ENCODE assay signal across 7 cellular contexts in the genomic region with DNA sequence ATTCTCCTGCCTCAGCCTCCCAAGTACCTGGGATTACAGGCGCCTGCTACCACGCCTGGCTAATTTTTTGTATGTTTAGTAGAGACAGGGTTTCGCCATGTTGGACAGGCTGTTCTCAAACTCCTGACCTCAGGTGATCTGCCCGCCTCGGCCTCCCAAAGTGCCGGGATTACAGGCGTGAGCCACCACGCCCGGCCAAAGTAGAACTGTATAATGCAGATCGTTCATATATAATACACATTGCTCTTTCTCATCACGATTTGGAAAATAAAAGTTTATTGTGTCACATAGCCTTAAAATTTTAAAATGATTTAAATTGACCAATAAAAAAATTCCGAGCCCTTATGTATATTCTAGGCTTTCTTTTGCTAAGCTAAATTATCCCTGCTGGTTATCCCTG. TPM values are rescaled to one million over a fixed set of nuclear protein-coding genes. Genes with fewer than 3 reads are reported as not detected.
DNase-seq lines count a peak whose midpoint lies in the region; ATAC-seq and TF ChIP-seq lines count a peak whose summit lies in the region.
"Not testable (repeated sequence)": the region's sequence is repeated elsewhere in the genome, so short reads cannot be mapped to it uniquely, and the experiment has no call there.

No MANE protein-coding gene starts in this region.

- POLR2A ChIA-PET in naive thymus-derived CD4-positive, alpha-beta T cell (lab: Charles Lee): interaction anchor here (0.7 kb wide), 1 partner anchor 234 kb away, joined by 3 read pairs; no protein-coding TSS in a partner anchor

- not testable (repeated sequence) for H3K4me3 Mint-ChIP-seq in activated naive CD8-positive, alpha-beta T cell; naive thymus-derived CD4-positive, alpha-beta T cell; stimulated activated effector memory CD8-positive, alpha-beta T cell treated with anti-CD3 and anti-CD28 coated beads, Interleukin-12 subunit alpha, Interleukin-12 subunit beta, amount 100 ng/mL, for 72 hours

- H3K4me1 Mint-ChIP-seq in activated naive CD8-positive, alpha-beta T cell (ENCODE audit: low read depth): peaks cover 46% of the 10 kb centered on the region
- H3K4me1 Mint-ChIP-seq in naive thymus-derived CD4-positive, alpha-beta T cell: peaks cover 25 to 58% (median 49%) of the 10 kb centered on the region in 7 donors
- peaks cover 17% of the 10 kb centered on the region for H3K4me1 Mint-ChIP-seq in stimulated activated effector memory CD8-positive, alpha-beta T cell treated with anti-CD3 and anti-CD28 coated beads, Interleukin-12 subunit alpha, Interleukin-12 subunit beta, amount 100 ng/mL, for 72 hours

- H3K9ac ChIP-seq in GM23248: 0 out of 2 replicates have a peak overlapping the region, but pooled peaks have one; percentile 63

- TF ChIP-seq CTCF in VCaP (conservative IDR thresholded peaks at IDR 0.05); gastroesophageal sphincter (IDR thresholded peaks at IDR 0.05); vagina (IDR thresholded peaks at IDR 0.05): not testable (repeated sequence)

- in situ Hi-C loops in GM23248 (cut with MboI): not testable (repeated sequence)

- not testable (repeated sequence) for TF ChIP-seq EP300 in gastroesophageal sphincter (IDR thresholded peaks at IDR 0.05)

- H3K36me3 Mint-ChIP-seq in activated naive CD8-positive, alpha-beta T cell: peaks cover 34% of the 10 kb centered on the region
- peaks cover 35 to 75% (median 56%) of the 10 kb centered on the region in 5 donors for H3K36me3 Mint-ChIP-seq in naive thymus-derived CD4-positive, alpha-beta T cell
- H3K36me3 Mint-ChIP-seq in stimulated activated effector memory CD8-positive, alpha-beta T cell treated with anti-CD3 and anti-CD28 coated beads, Interleukin-12 subunit alpha, Interleukin-12 subunit beta, amount 100 ng/mL, for 72 hours: peaks cover 92% of the 10 kb centered on the region

- not testable (repeated sequence) for H3K9me3 ChIP-seq in GM23248 (ENCODE audit: low read depth); gastroesophageal sphincter; naive thymus-derived CD4-positive, alpha-beta T cell (ENCODE audit: control insufficient read depth in 2 of 3, low read length in 3 of 3); vagina

- 92 to 96% methylated on average over 12 of the region's 12 CpGs for WGBS in GM23248 (ENCODE audit: low coverage in 1 of 2, low lambda C conversion rate in 2 of 2, missing lambda C conversion rate in 2 of 2), 2 experiments
- WGBS in gastroesophageal sphincter (ENCODE audit: low coverage in 1 of 2), 2 donors: 95 to 100% methylated on average over 2 to 9 of the region's 12 CpGs

- peaks cover 21% of the 10 kb centered on the region for H3K4me1 ChIP-seq in GM23248 (ENCODE audit: insufficient read depth)
- peaks cover 15 to 56% (median 35%) of the 10 kb centered on the region in 3 donors for H3K4me1 ChIP-seq in gastroesophageal sphincter
- H3K4me1 ChIP-seq in naive thymus-derived CD4-positive, alpha-beta T cell (ENCODE audit: control insufficient read depth in 2 of 2, insufficient read depth in 2 of 2, low read length in 2 of 2): peaks cover 0 to 29% of the 10 kb centered on the region in 2 donors
- not testable (repeated sequence) for H3K4me1 ChIP-seq in vagina

- not testable (repeated sequence) for H3K27me3 Mint-ChIP-seq in activated naive CD8-positive, alpha-beta T cell; naive thymus-derived CD4-positive, alpha-beta T cell

- not testable (repeated sequence) for H3K9me2 ChIP-seq in GM23248 (ENCODE audit: insufficient read depth)

- H3K36me3 ChIP-seq in GM23248 (ENCODE audit: low read depth) (peaks cover 46% of the 10 kb centered on the region), gastroesophageal sphincter (peaks cover 6 to 79% of the 10 kb centered on the region in 2 donors), vagina (peaks cover 0 to 54% of the 10 kb centered on the region in 2 donors)
- H3K36me3 ChIP-seq in naive thymus-derived CD4-positive, alpha-beta T cell (ENCODE audit: control insufficient read depth in 2 of 3, insufficient read depth in 3 of 3, low read length in 3 of 3): peaks cover 36 to 75% (median 45%) of the 10 kb centered on the region in 3 experiments

- not testable (repeated sequence) for H3K4me3 ChIP-seq in GM23248; gastroesophageal sphincter; naive thymus-derived CD4-positive, alpha-beta T cell (ENCODE audit: low read length); vagina

- H3K79me2 ChIP-seq in GM23248 (ENCODE audit: insufficient read depth): not testable (repeated sequence)

- peaks cover 50% of the 10 kb centered on the region for H3F3A ChIP-seq in GM23248 (ENCODE audit: insufficient read depth)

- ATAC-seq in gastroesophageal sphincter; naive thymus-derived CD4-positive, alpha-beta T cell; stimulated activated effector memory CD8-positive, alpha-beta T cell treated with anti-CD3 and anti-CD28 coated beads, Interleukin-12 subunit alpha, Interleukin-12 subunit beta, amount 100 ng/mL, for 72 hours: not testable (repeated sequence)

- not testable (repeated sequence) for TF ChIP-seq POLR2A in gastroesophageal sphincter (IDR thresholded peaks at IDR 0.05); vagina (IDR thresholded peaks at IDR 0.05)

- H2AFZ ChIP-seq in GM23248: not testable (repeated sequence)

- not testable (repeated sequence) for H3K27me3 ChIP-seq in GM23248 (replicated peaks; ENCODE audit: insufficient read depth); gastroesophageal sphincter; naive thymus-derived CD4-positive, alpha-beta T cell (ENCODE audit: control insufficient read depth in 2 of 2, insufficient read depth in 2 of 2, low read length in 2 of 2); vagina

- intact Hi-C loops in naive thymus-derived CD4-positive, alpha-beta T cell (cut with micrococcal nuclease); vagina (cut with DNase I): not testable (repeated sequence)

- peak overlapping the region; percentile 22 for H3K27ac Mint-ChIP-seq in activated naive CD8-positive, alpha-beta T cell
- H3K27ac Mint-ChIP-seq in naive thymus-derived CD4-positive, alpha-beta T cell: peak overlapping the region in 3 of 9 donors; percentile 26 to 84 (median 51)
- peak overlapping the region; percentile 70 for H3K27ac Mint-ChIP-seq in stimulated activated effector memory CD8-positive, alpha-beta T cell treated with anti-CD3 and anti-CD28 coated beads, Interleukin-12 subunit alpha, Interleukin-12 subunit beta, amount 100 ng/mL, for 72 hours

- H3K27ac ChIP-seq in GM23248: peak overlapping the region; percentile 88
- peak overlapping the region; percentile 60 for H3K27ac ChIP-seq in VCaP
- peak overlapping the region; percentile 14 to 81 (median 64) for H3K27ac ChIP-seq in gastroesophageal sphincter
- peak overlapping the region; percentile 25 for H3K27ac ChIP-seq in naive thymus-derived CD4-positive, alpha-beta T cell (ENCODE audit: low read depth, low read length)
- H3K27ac ChIP-seq in vagina: peak overlapping the region; percentile 30

- CTCF ChIA-PET in naive thymus-derived CD4-positive, alpha-beta T cell (lab: Charles Lee): interaction anchor here (0.9 kb wide), 1 partner anchor 21 kb away, joined by 4 read pairs; no protein-coding TSS in a partner anchor

- H3K9me3 Mint-ChIP-seq in activated naive CD8-positive, alpha-beta T cell (ENCODE audit: low read depth); naive thymus-derived CD4-positive, alpha-beta T cell; stimulated activated effector memory CD8-positive, alpha-beta T cell treated with anti-CD3 and anti-CD28 coated beads, Interleukin-12 subunit alpha, Interleukin-12 subunit beta, amount 100 ng/mL, for 72 hours: not testable (repeated sequence)

- not testable (repeated sequence) for DNase-seq in GM23248; naive thymus-derived CD4-positive, alpha-beta T cell; stimulated activated effector memory CD8-positive, alpha-beta T cell treated with anti-CD3 and anti-CD28 coated beads, Interleukin-12 subunit alpha, Interleukin-12 subunit beta, amount 100 ng/mL, for 72 hours (ENCODE audit: low spot score in 2 of 2); vagina (ENCODE audit: extremely low spot score in 2 of 2)

- H4K20me1 ChIP-seq in GM23248 (ENCODE audit: insufficient read depth): not testable (repeated sequence)

- H3K4me2 ChIP-seq in GM23248 (ENCODE audit: unreplicated experiment): peak overlapping the region; percentile 67

RNA-seq across cellular contexts. Expression of gene ADSL, which starts 34.7 kb away (rescaled TPM):
- 108 and 123 TPM in 2 replicates for total RNA-seq in GM23248 (2014; rRNA removed; shearing (Covaris generic))
- 70.8 and 72.5 TPM in 2 replicates for polyA plus RNA-seq in GM23248 (2016; fragmentation: Nextera tagmentation; extraction: Ambion mirVana)
- total RNA-seq in gastroesophageal sphincter (100 to 1,000 TPM in 1 of 4 donors, 10 to 100 TPM in 3; 81.0 to 101 (median 87.2) TPM), vagina (41.0 TPM)
- 100 to 1,000 TPM in 1 of 5 experiments, 10 to 100 TPM in 4; 54.4 to 127 (median 61.9) TPM for total RNA-seq in naive thymus-derived CD4-positive, alpha-beta T cell
- polyA plus RNA-seq in naive thymus-derived CD4-positive, alpha-beta T cell: 100 to 1,000 TPM; 118 to 121 TPM

RNA-seq across cellular contexts. Expression of gene SGSM3, which starts 58.7 kb away (rescaled TPM):
- 40.8 and 45.2 TPM in 2 replicates for total RNA-seq in GM23248 (2014; rRNA removed; shearing (Covaris generic))
- 47.6 and 48.2 TPM in 2 replicates for polyA plus RNA-seq in GM23248 (2016; fragmentation: Nextera tagmentation; extraction: Ambion mirVana)
- total RNA-seq in gastroesophageal sphincter (10 to 100 TPM; 36.6 to 46.3 (median 40.6) TPM), vagina (75.6 TPM)
- 100 to 1,000 TPM in 2 of 5 experiments, 10 to 100 TPM in 3; 75.2 to 114 (median 91.1) TPM for total RNA-seq in naive thymus-derived CD4-positive, alpha-beta T cell
- polyA plus RNA-seq in naive thymus-derived CD4-positive, alpha-beta T cell: 10 to 100 TPM; 52.1 to 61.2 TPM

Comparison
In these comparisons a context has a peak if more than half of its experiments do, and no peak if none do; other contexts are left out.
1. H3K27ac ChIP-seq: peak in every context shown above with its lines; median percentile 88 in GM23248; 64 in gastroesophageal sphincter; 60 in VCaP; 30 in vagina; 25 in naive thymus-derived CD4-positive, alpha-beta T cell.